8 cellular contexts compared by ENCODE assay signal in genomic region chr2:102061962-102062795, GRCh38.
A peak's percentile ranks its signal among the peaks of the same experiment; 100 is the strongest.
DNase-seq lines count a peak whose midpoint lies in the region; ATAC-seq and TF ChIP-seq lines count a peak whose summit lies in the region.

No MANE protein-coding gene starts in this region.

- H3K9me3 ChIP-seq in heart left ventricle, result no peaks in the 10 kb centered on the region
- H3K9me3 ChIP-seq in mucosa of descending colon, result no peaks in the 10 kb centered on the region
- H3K9me3 ChIP-seq in uterus, result no peaks in the 10 kb centered on the region

- WGBS in heart left ventricle, 4 donors, result 69 to 74% (median 70%) methylated on average over 8 of the region's 8 CpGs

- peaks cover 0 to 88% (median 51%) of the 10 kb centered on the region in 12 donors for H3K4me1 ChIP-seq in heart left ventricle
- peaks cover 19% of the 10 kb centered on the region for H3K4me1 ChIP-seq in mucosa of descending colon (ENCODE audit: low read depth)
- peaks cover 8 to 26% of the 10 kb centered on the region in 2 donors for H3K4me1 ChIP-seq in uterus

- no peak for TF ChIP-seq CTCF in heart left ventricle (IDR thresholded peaks at IDR 0.05)
- no peak for TF ChIP-seq CTCF in choroid plexus epithelial cell (conservative IDR thresholded peaks at IDR 0.05; ENCODE audit: low read depth, low read length)
- no peak for TF ChIP-seq CTCF in mucosa of descending colon (IDR thresholded peaks at IDR 0.05)
- TF ChIP-seq CTCF in uterus (IDR thresholded peaks at IDR 0.05), result no peak

- DNase-seq in heart left ventricle (peak in 4 of 5 donors; percentile 49 to 72 (median 61)), Right ventricle myocardium inferior (ENCODE audit: missing footprints) (no peak), choroid plexus epithelial cell (ENCODE audit: low read depth) (peak; percentile 84), mucosa of descending colon (peak in 1 of 3 donors; percentile 50), uterus (no peak), SW 1271 (lab: John Stamatoyannopoulos, UW) (no peak), NCI-H526 treated with DMSO at 0.1 percent for 48 hours (lab: John Stamatoyannopoulos, UW) (no peak), SKM-1 treated with dmso at 0.1 percent for 144 hours (lab: John Stamatoyannopoulos, UW; ENCODE audit: unreplicated experiment) (no peak)

- peak in 1 of 4 donors; percentile 2 for ATAC-seq in heart left ventricle
- ATAC-seq in Right ventricle myocardium inferior, result no peak
- peak; percentile 5 for ATAC-seq in mucosa of descending colon

- H3K36me3 ChIP-seq in heart left ventricle (no peaks in the 10 kb centered on the region), mucosa of descending colon (ENCODE audit: low read depth) (no peaks in the 10 kb centered on the region), uterus (no peaks in the 10 kb centered on the region)

- intact Hi-C loops in heart left ventricle (cut with DNase I), result loop anchor here in 4 of 10 donors (5.0 kb wide), 3 partner anchors 40 to 175 kb away; partner anchors contain the start of gene IL1R1 (in 2 of the 4)
- intact Hi-C loops in Right ventricle myocardium inferior (cut with DNase I), result loop anchor here (5.0 kb wide), 1 partner anchor 40 kb away; no protein-coding TSS in a partner anchor
- intact Hi-C loops in mucosa of descending colon (cut with DNase I, micrococcal nuclease), result no loop called here
- intact Hi-C loops in uterus (cut with DNase I; ENCODE audit: low total_unique reads), result no loop called here

- H3K27me3 ChIP-seq in heart left ventricle, result no peaks in the 10 kb centered on the region
- H3K27me3 ChIP-seq in uterus, result no peaks in the 10 kb centered on the region

- H3K4me3 ChIP-seq in heart left ventricle (no peak overlapping the region), choroid plexus epithelial cell (ENCODE audit: low read depth, low read length) (no peak overlapping the region), mucosa of descending colon (no peak overlapping the region), uterus (no peak overlapping the region)

- TF ChIP-seq POLR2A in heart left ventricle (IDR thresholded peaks at IDR 0.05), result no peak
- TF ChIP-seq POLR2A in uterus (IDR thresholded peaks at IDR 0.05), result no peak

- H3K27ac ChIP-seq in heart left ventricle, result peak overlapping the region in 11 of 12 donors; percentile 4 to 97 (median 79)
- H3K27ac ChIP-seq in uterus, result peak overlapping the region; percentile 86 to 95

Comparison
In these comparisons a context has a peak if more than half of its experiments do, and no peak if none do; other contexts are left out.
1. DNase-seq: peak in heart left ventricle (4 of 5) and choroid plexus epithelial cell (single experiment); none in Right ventricle myocardium inferior (single experiment), uterus (0 of 2), SW 1271 (0 of 2), NCI-H526 treated with DMSO at 0.1 percent for 48 hours (single experiment) and SKM-1 treated with dmso at 0.1 percent for 144 hours (single experiment).